In genomic region chr15:101439920-101440319, GRCh38 we compare ENCODE assay signal across 18 cellular contexts. TPM values are rescaled to one million over a fixed set of nuclear protein-coding genes. Genes with fewer than 3 reads are reported as not detected.
DNase-seq lines count a peak whose midpoint lies in the region; ATAC-seq and TF ChIP-seq lines count a peak whose summit lies in the region.
"Had no signal": no experiment of that assay in that cellular context is flagged by ENCODE, and none has a peak within 500 bp of the region (broad histone marks: within the 10 kb centered on the region; RNA-seq: fewer than 3 reads in every experiment).

No MANE protein-coding gene starts in this region.

- H3K27ac Mint-ChIP-seq in activated T-helper 17 cell treated with anti-CD3 and anti-CD28 coated beads, Interleukin-2, amount 50 U/mL, for 72 hours, result no peak overlapping the region
- no peak overlapping the region for H3K27ac Mint-ChIP-seq in activated T-helper 1 cell treated with anti-CD3 and anti-CD28 coated beads, Interleukin-12 subunit alpha, Interleukin-12 subunit beta, Interleukin-2, Interleukin-4 antibody, amounts not matched to agents 30 ng/mL and 10 ng/mL and 1 ng/mL, durations not matched to agents 14 hours and 24 hours and 36 hours
- H3K27ac Mint-ChIP-seq in activated CD8-positive, alpha-beta memory T cell treated with anti-CD3 and anti-CD28 coated beads, Interleukin-2, amount 10 ng/mL, durations not matched to agents 7 days and 5 days, result no peak overlapping the region
- H3K27ac Mint-ChIP-seq: dendritic cell treated with granulocyte-macrophage colony-stimulating factor and Interleukin-4, amounts not matched to agents 40 ng/mL and 50 ng/mL, for 4 days had no signal

- DNase-seq in AG10803 (ENCODE audit: low read depth) (peak; percentile 85), amniotic epithelial cell (ENCODE audit: low read depth) (peak; percentile 8), Right ventricle myocardium superior (no peak), skeletal muscle cell (ENCODE audit: low read depth) (peak; percentile 4)
- no peak for DNase-seq in stimulated activated naive CD4-positive, alpha-beta T cell (lab: John Stamatoyannopoulos, UW)
- DNase-seq in activated T-helper 1 cell treated with anti-CD3 and anti-CD28 coated beads, Interleukin-12 subunit alpha, Interleukin-12 subunit beta, Interleukin-2, Interleukin-4 antibody, amounts not matched to agents 30 ng/mL and 10 ng/mL and 1 ng/mL, durations not matched to agents 14 hours and 24 hours and 36 hours (ENCODE audit: low spot score), result no peak
- no peak for DNase-seq in activated CD8-positive, alpha-beta memory T cell treated with anti-CD3 and anti-CD28 coated beads, Interleukin-2, amount 10 ng/mL, durations not matched to agents 7 days and 5 days
- DNase-seq: activated CD4-positive, alpha-beta T cell treated with anti-CD3 and anti-CD28 coated beads for 4 hours; activated effector memory CD4-positive, alpha-beta T cell treated with Interleukin-2 at 50 U/mL for 16 hours; C1 segment of cervical spinal cord; GF-D8; glutamatergic neuron; Karpas-422; NCI-H2081 treated with DMSO at 0.1 percent for 48 hours; SW 1271 had no signal

- no peaks in the 10 kb centered on the region for H3K36me3 Mint-ChIP-seq in activated T-helper 17 cell treated with anti-CD3 and anti-CD28 coated beads, Interleukin-2, amount 50 U/mL, for 72 hours (ENCODE audit: low read depth)
- H3K36me3 Mint-ChIP-seq in activated T-helper 1 cell treated with anti-CD3 and anti-CD28 coated beads, Interleukin-12 subunit alpha, Interleukin-12 subunit beta, Interleukin-2, Interleukin-4 antibody, amounts not matched to agents 30 ng/mL and 10 ng/mL and 1 ng/mL, durations not matched to agents 14 hours and 24 hours and 36 hours (ENCODE audit: low read depth), result no peaks in the 10 kb centered on the region
- no peaks in the 10 kb centered on the region for H3K36me3 Mint-ChIP-seq in activated CD8-positive, alpha-beta memory T cell treated with anti-CD3 and anti-CD28 coated beads, Interleukin-2, amount 10 ng/mL, durations not matched to agents 7 days and 5 days

- intact Hi-C loops in Right ventricle myocardium superior (cut with DNase I), result no loop called here
- intact Hi-C loops in activated T-helper 1 cell treated with anti-CD3 and anti-CD28 coated beads, Interleukin-12 subunit alpha, Interleukin-12 subunit beta, Interleukin-2, Interleukin-4 antibody, amounts not matched to agents 30 ng/mL and 10 ng/mL and 1 ng/mL, durations not matched to agents 14 hours and 24 hours and 36 hours (cut with micrococcal nuclease), result loop anchor here (5.0 kb wide), 1 partner anchor 47 kb away; the partner anchor contains the start of gene PCSK6

- TF ChIP-seq CTCF in AG10803 (conservative IDR thresholded peaks at IDR 0.05; ENCODE audit: low read length), result no peak

- H3K4me3 ChIP-seq in AG10803 (ENCODE audit: low read length) (peak overlapping the region; percentile 47), skeletal muscle cell (ENCODE audit: low read depth, low read length) (peak overlapping the region; percentile 4)
- H3K4me3 ChIP-seq: lung had no signal

- H3K9me3 Mint-ChIP-seq in activated T-helper 17 cell treated with anti-CD3 and anti-CD28 coated beads, Interleukin-2, amount 50 U/mL, for 72 hours, result no peaks in the 10 kb centered on the region
- no peaks in the 10 kb centered on the region for H3K9me3 Mint-ChIP-seq in activated T-helper 1 cell treated with anti-CD3 and anti-CD28 coated beads, Interleukin-12 subunit alpha, Interleukin-12 subunit beta, Interleukin-2, Interleukin-4 antibody, amounts not matched to agents 30 ng/mL and 10 ng/mL and 1 ng/mL, durations not matched to agents 14 hours and 24 hours and 36 hours
- no peaks in the 10 kb centered on the region for H3K9me3 Mint-ChIP-seq in activated CD8-positive, alpha-beta memory T cell treated with anti-CD3 and anti-CD28 coated beads, Interleukin-2, amount 10 ng/mL, durations not matched to agents 7 days and 5 days (ENCODE audit: low read depth)
- H3K9me3 Mint-ChIP-seq: dendritic cell treated with granulocyte-macrophage colony-stimulating factor and Interleukin-4, amounts not matched to agents 40 ng/mL and 50 ng/mL, for 4 days had no signal

- peaks cover 4% of the 10 kb centered on the region for H3K4me1 Mint-ChIP-seq in activated T-helper 17 cell treated with anti-CD3 and anti-CD28 coated beads, Interleukin-2, amount 50 U/mL, for 72 hours
- no peaks in the 10 kb centered on the region for H3K4me1 Mint-ChIP-seq in activated T-helper 1 cell treated with anti-CD3 and anti-CD28 coated beads, Interleukin-12 subunit alpha, Interleukin-12 subunit beta, Interleukin-2, Interleukin-4 antibody, amounts not matched to agents 30 ng/mL and 10 ng/mL and 1 ng/mL, durations not matched to agents 14 hours and 24 hours and 36 hours (ENCODE audit: low read depth)
- H3K4me1 Mint-ChIP-seq in activated CD8-positive, alpha-beta memory T cell treated with anti-CD3 and anti-CD28 coated beads, Interleukin-2, amount 10 ng/mL, durations not matched to agents 7 days and 5 days, result peaks cover 4% of the 10 kb centered on the region

- peak; percentile 59 for ATAC-seq in Right ventricle myocardium superior (ENCODE audit: poor library complexity)
- no peak for ATAC-seq in activated T-helper 17 cell treated with anti-CD3 and anti-CD28 coated beads, Interleukin-2, amount 50 U/mL, for 72 hours (replicated peaks)
- ATAC-seq in activated CD8-positive, alpha-beta memory T cell treated with anti-CD3 and anti-CD28 coated beads, Interleukin-2, amount 10 ng/mL, durations not matched to agents 7 days and 5 days, result no peak

- CTCF ChIA-PET in activated CD8-positive, alpha-beta memory T cell treated with anti-CD3 and anti-CD28 coated beads, Interleukin-2, amount 10 ng/mL, durations not matched to agents 7 days and 5 days (lab: Charles Lee), result no interaction called here

- H3K27me3 Mint-ChIP-seq in activated T-helper 17 cell treated with anti-CD3 and anti-CD28 coated beads, Interleukin-2, amount 50 U/mL, for 72 hours, result peaks cover 16% of the 10 kb centered on the region
- peaks cover 5% of the 10 kb centered on the region for H3K27me3 Mint-ChIP-seq in activated T-helper 1 cell treated with anti-CD3 and anti-CD28 coated beads, Interleukin-12 subunit alpha, Interleukin-12 subunit beta, Interleukin-2, Interleukin-4 antibody, amounts not matched to agents 30 ng/mL and 10 ng/mL and 1 ng/mL, durations not matched to agents 14 hours and 24 hours and 36 hours (ENCODE audit: insufficient read depth)
- peaks cover 14% of the 10 kb centered on the region for H3K27me3 Mint-ChIP-seq in activated CD8-positive, alpha-beta memory T cell treated with anti-CD3 and anti-CD28 coated beads, Interleukin-2, amount 10 ng/mL, durations not matched to agents 7 days and 5 days

- H3K4me3 Mint-ChIP-seq in activated T-helper 17 cell treated with anti-CD3 and anti-CD28 coated beads, Interleukin-2, amount 50 U/mL, for 72 hours, result no peak overlapping the region
- no peak overlapping the region for H3K4me3 Mint-ChIP-seq in activated T-helper 1 cell treated with anti-CD3 and anti-CD28 coated beads, Interleukin-12 subunit alpha, Interleukin-12 subunit beta, Interleukin-2, Interleukin-4 antibody, amounts not matched to agents 30 ng/mL and 10 ng/mL and 1 ng/mL, durations not matched to agents 14 hours and 24 hours and 36 hours
- H3K4me3 Mint-ChIP-seq in activated CD8-positive, alpha-beta memory T cell treated with anti-CD3 and anti-CD28 coated beads, Interleukin-2, amount 10 ng/mL, durations not matched to agents 7 days and 5 days, result no peak overlapping the region
- H3K4me3 Mint-ChIP-seq: dendritic cell treated with granulocyte-macrophage colony-stimulating factor and Interleukin-4, amounts not matched to agents 40 ng/mL and 50 ng/mL, for 4 days had no signal

RNA-seq across cellular contexts. Expression of gene PCSK6, which starts 49.6 kb away (rescaled TPM):
- 34.7 TPM for total RNA-seq in Right ventricle myocardium superior
- 1 to 10 TPM in 1 of 2 donors, under 1 TPM in 1; 0.56 to 1.3 TPM for total RNA-seq in activated T-helper 17 cell treated with anti-CD3 and anti-CD28 coated beads, Interleukin-2, amount 50 U/mL, for 72 hours
- 3.0 and 3.7 TPM in 2 replicates for total RNA-seq in activated T-helper 1 cell treated with anti-CD3 and anti-CD28 coated beads, Interleukin-12 subunit alpha, Interleukin-12 subunit beta, Interleukin-2, Interleukin-4 antibody, amounts not matched to agents 30 ng/mL and 10 ng/mL and 1 ng/mL, durations not matched to agents 14 hours and 24 hours and 36 hours
- 1 to 10 TPM in 1 of 2 experiments, under 1 TPM in 1; 0.44 to 1.5 TPM for total RNA-seq in activated CD8-positive, alpha-beta memory T cell treated with anti-CD3 and anti-CD28 coated beads, Interleukin-2, amount 10 ng/mL, durations not matched to agents 7 days and 5 days

Comparison
In these comparisons a context has a peak if more than half of its experiments do, and no peak if none do; other contexts are left out.
1. DNase-seq: peak in AG10803 (single experiment), amniotic epithelial cell (single experiment) and skeletal muscle cell (single experiment); none in Right ventricle myocardium superior (single experiment), stimulated activated naive CD4-positive, alpha-beta T cell (0 of 6), activated T-helper 1 cell treated with anti-CD3 and anti-CD28 coated beads, Interleukin-12 subunit alpha, Interleukin-12 subunit beta, Interleukin-2, Interleukin-4 antibody, amounts not matched to agents 30 ng/mL and 10 ng/mL and 1 ng/mL, durations not matched to agents 14 hours and 24 hours and 36 hours (single experiment) and activated CD8-positive, alpha-beta memory T cell treated with anti-CD3 and anti-CD28 coated beads, Interleukin-2, amount 10 ng/mL, durations not matched to agents 7 days and 5 days (single experiment).